ENCODE assay signal across 7 cellular contexts in the genomic region with DNA sequence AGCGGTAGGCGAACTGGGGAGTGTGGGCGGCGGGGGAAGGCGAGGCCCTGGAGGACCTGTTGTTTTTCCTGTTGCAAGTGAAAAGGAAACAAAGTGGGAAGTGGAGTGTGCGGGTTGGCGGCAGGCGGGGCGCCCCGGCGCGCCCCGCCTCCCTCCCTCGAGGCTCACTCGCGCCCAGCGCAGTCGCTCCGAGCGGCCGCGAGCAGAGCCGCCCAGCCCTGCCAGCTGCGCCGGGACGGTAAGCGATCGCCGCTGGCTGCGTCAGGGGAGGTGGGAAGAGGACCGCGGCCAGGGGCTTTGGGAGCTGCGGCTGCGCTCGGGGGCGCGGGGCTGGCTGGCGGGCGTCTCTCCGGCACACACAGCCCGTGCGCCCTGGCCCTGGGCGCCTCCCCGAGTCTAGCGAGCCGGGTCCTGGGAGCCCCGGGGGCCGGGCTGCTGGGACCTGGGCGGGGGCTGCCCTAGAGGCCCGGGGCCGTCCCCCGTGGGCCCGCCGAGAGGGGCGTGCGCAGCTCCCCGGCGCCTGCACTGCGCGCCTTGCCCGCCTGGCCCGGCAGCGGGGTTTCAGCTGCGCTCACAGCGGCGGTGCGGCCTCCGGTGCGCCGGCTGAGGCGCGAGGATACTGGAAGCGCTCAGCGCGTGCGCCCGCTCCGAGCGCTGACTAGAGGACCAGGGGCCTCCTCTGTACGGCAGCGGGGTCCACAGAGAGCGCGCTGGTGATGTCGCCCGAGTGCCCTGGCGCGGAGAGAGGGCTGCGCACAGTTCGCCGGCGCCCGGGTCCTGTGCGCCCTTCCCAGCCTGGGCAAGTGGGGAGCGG. TPM values are rescaled to one million over a fixed set of nuclear protein-coding genes. Genes with fewer than 3 reads are reported as not detected.
DNase-seq lines count a peak whose midpoint lies in the region; ATAC-seq and TF ChIP-seq lines count a peak whose summit lies in the region.

TSS of gene PIK3CD (plus strand) at position 167 of the 814 bp plus-strand sequence. CDS start 58,725 bp downstream, outside the sequence.

- peak within 1 kb of the TSS; percentile 66; the same call in 1 of the 2 replicates for H2AFZ ChIP-seq in Loucy (ENCODE audit: low read length)

- no peaks in the 10 kb centered on the region for H3K79me2 ChIP-seq in Loucy (ENCODE audit: insufficient read depth, low read length)

- peak within 1 kb of the TSS; percentile 71 for H3K4me2 ChIP-seq in Loucy (ENCODE audit: low read depth, low read length, poor library complexity, severe bottlenecking)

- no peaks in the 10 kb centered on the region for H3K9me2 ChIP-seq in Loucy (replicated peaks; ENCODE audit: low read depth, low read length)

- no peaks in the 10 kb centered on the region for H3K9me3 Mint-ChIP-seq in memory B cell

- H3K27me3 Mint-ChIP-seq in memory B cell: no peaks in the 10 kb centered on the region

- H3F3A ChIP-seq in Loucy (ENCODE audit: low read depth): no peaks in the 10 kb centered on the region

- H3K36me3 Mint-ChIP-seq in memory B cell: peaks cover 4% of the 10 kb centered on the region

- whole genome bisulfite sequencing in suprapubic skin: 0% methylated on average over 6 of the region's 94 CpGs

- TF ChIP-seq CTCF in Loucy (conservative IDR thresholded peaks at IDR 0.05; ENCODE audit: low read length): no peak
- no peak for TF ChIP-seq CTCF in suprapubic skin (IDR thresholded peaks at IDR 0.05)

- H3K27ac ChIP-seq in suprapubic skin: peak within 1 kb of the TSS; percentile 66

- no peaks in the 10 kb centered on the region for H4K20me1 ChIP-seq in Loucy (ENCODE audit: insufficient read depth, low read length, poor library complexity, severe bottlenecking)

- H3K4me1 ChIP-seq in Loucy (ENCODE audit: insufficient read depth, low read length, poor library complexity, severe bottlenecking): peaks cover 12% of the 10 kb centered on the region
- peaks cover 14% of the 10 kb centered on the region for H3K4me1 ChIP-seq in suprapubic skin

- peak in 3 of 4 experiments; percentile 35 to 43 (median 39) for DNase-seq in activated CD4-positive, CD25-positive, alpha-beta regulatory T cell (lab: John Stamatoyannopoulos, UW)
- peak; percentile 41 for DNase-seq in dermis blood vessel endothelial cell
- DNase-seq in memory B cell (ENCODE audit: low spot score in 2 of 2): peak in 1 of 2 donors; percentile 61
- no peak for DNase-seq in suprapubic skin (ENCODE audit: low spot score in 2 of 2)

- H3K4me3 ChIP-seq in Loucy (ENCODE audit: low read length, poor library complexity, severe bottlenecking) (peak within 1 kb of the TSS; percentile 66), suprapubic skin (peak within 1 kb of the TSS; percentile 59)

- peaks cover 42% of the 10 kb centered on the region for H3K4me1 Mint-ChIP-seq in memory B cell

- no peak within 1 kb of the TSS for H3K9ac ChIP-seq in Loucy (ENCODE audit: low read depth, low read length, poor library complexity, severe bottlenecking)

- H3K9me3 ChIP-seq in Loucy (ENCODE audit: insufficient read depth, low read depth, low read length) (no peaks in the 10 kb centered on the region), suprapubic skin (no peaks in the 10 kb centered on the region)

- TF ChIP-seq POLR2A in suprapubic skin (IDR thresholded peaks at IDR 0.05): no peak

- H3K27ac Mint-ChIP-seq in memory B cell: peak within 1 kb of the TSS; percentile 94

- H3K36me3 ChIP-seq in Loucy (ENCODE audit: insufficient read depth, low read length) (no peaks in the 10 kb centered on the region), suprapubic skin (no peaks in the 10 kb centered on the region)

- ATAC-seq in GM18867 (IDR thresholded peaks at IDR 0.05; ENCODE audit: unreplicated experiment): peak; percentile 34
- ATAC-seq in memory B cell (ENCODE audit: low read depth): peak; percentile 43
- no peak for ATAC-seq in GM21528 (IDR thresholded peaks at IDR 0.05; ENCODE audit: low FRiP score, unreplicated experiment)

- TF ChIP-seq EP300 in suprapubic skin (IDR thresholded peaks at IDR 0.05): no peak

- peak within 1 kb of the TSS; percentile 98 for H3K4me3 Mint-ChIP-seq in memory B cell

- H3K27me3 ChIP-seq in Loucy (ENCODE audit: insufficient read depth, low read length, poor library complexity, severe bottlenecking) (peaks cover 23% of the 10 kb centered on the region), suprapubic skin (peaks cover 35% of the 10 kb centered on the region)

RNA-seq across cellular contexts. Expression of gene PIK3CD, which starts in this region (rescaled TPM):
- total RNA-seq in dermis blood vessel endothelial cell (4.1 and 4.5 TPM in 2 replicates), suprapubic skin (1 to 10 TPM; 4.0 to 8.6 (median 6.4) TPM)

Comparison
In these comparisons a context has a peak if more than half of its experiments do, and no peak if none do; other contexts are left out.
1. DNase-seq: peak in activated CD4-positive, CD25-positive, alpha-beta regulatory T cell (3 of 4) and dermis blood vessel endothelial cell (single experiment); none in suprapubic skin (0 of 2).